In the genomic region with DNA sequence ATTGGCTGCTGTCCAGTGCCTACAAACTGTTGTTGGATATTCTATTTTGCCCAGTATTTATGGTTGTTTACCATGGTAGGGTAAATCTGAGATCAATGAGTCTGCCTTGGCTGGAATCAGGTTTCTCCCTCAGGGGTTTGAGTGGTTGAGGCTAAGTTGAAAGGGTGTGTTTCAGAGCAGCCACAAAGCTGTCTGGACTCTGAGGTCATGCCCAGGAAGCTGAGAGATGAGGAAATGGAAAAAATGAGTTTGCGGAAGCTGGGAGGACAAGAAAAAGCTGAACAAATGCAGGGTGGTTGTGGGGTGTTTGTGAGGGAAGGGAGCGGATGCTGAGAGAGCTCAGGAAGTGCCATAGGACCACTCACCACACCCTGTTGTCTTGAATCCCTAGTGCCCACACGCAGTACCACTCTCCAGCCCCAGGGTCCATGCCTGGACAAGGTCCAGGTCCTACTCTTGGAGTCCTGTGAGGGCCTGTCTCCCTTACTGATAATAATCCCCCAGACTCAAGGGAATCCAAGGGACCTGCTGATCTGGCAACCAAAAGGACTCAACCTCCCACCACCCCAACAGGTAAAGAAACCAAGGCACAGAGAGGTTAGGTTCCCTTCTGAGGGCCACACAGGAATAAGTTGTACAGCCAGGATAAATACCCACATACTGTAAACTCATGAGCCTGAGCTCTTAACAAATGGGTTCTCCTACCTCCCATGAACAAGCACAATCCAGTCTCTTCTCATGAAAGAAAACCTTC, we compare ENCODE assay signal across 1 cellular context.
TF ChIP-seq lines count a peak whose summit lies in the region.

No MANE protein-coding gene starts in this region.

TF ChIP-seq in GM23338, 12 proteins besides CTCF, POLR2A, EP300 and RAD21 (continued from another document):
- TF ChIP-seq, protein P1, sequence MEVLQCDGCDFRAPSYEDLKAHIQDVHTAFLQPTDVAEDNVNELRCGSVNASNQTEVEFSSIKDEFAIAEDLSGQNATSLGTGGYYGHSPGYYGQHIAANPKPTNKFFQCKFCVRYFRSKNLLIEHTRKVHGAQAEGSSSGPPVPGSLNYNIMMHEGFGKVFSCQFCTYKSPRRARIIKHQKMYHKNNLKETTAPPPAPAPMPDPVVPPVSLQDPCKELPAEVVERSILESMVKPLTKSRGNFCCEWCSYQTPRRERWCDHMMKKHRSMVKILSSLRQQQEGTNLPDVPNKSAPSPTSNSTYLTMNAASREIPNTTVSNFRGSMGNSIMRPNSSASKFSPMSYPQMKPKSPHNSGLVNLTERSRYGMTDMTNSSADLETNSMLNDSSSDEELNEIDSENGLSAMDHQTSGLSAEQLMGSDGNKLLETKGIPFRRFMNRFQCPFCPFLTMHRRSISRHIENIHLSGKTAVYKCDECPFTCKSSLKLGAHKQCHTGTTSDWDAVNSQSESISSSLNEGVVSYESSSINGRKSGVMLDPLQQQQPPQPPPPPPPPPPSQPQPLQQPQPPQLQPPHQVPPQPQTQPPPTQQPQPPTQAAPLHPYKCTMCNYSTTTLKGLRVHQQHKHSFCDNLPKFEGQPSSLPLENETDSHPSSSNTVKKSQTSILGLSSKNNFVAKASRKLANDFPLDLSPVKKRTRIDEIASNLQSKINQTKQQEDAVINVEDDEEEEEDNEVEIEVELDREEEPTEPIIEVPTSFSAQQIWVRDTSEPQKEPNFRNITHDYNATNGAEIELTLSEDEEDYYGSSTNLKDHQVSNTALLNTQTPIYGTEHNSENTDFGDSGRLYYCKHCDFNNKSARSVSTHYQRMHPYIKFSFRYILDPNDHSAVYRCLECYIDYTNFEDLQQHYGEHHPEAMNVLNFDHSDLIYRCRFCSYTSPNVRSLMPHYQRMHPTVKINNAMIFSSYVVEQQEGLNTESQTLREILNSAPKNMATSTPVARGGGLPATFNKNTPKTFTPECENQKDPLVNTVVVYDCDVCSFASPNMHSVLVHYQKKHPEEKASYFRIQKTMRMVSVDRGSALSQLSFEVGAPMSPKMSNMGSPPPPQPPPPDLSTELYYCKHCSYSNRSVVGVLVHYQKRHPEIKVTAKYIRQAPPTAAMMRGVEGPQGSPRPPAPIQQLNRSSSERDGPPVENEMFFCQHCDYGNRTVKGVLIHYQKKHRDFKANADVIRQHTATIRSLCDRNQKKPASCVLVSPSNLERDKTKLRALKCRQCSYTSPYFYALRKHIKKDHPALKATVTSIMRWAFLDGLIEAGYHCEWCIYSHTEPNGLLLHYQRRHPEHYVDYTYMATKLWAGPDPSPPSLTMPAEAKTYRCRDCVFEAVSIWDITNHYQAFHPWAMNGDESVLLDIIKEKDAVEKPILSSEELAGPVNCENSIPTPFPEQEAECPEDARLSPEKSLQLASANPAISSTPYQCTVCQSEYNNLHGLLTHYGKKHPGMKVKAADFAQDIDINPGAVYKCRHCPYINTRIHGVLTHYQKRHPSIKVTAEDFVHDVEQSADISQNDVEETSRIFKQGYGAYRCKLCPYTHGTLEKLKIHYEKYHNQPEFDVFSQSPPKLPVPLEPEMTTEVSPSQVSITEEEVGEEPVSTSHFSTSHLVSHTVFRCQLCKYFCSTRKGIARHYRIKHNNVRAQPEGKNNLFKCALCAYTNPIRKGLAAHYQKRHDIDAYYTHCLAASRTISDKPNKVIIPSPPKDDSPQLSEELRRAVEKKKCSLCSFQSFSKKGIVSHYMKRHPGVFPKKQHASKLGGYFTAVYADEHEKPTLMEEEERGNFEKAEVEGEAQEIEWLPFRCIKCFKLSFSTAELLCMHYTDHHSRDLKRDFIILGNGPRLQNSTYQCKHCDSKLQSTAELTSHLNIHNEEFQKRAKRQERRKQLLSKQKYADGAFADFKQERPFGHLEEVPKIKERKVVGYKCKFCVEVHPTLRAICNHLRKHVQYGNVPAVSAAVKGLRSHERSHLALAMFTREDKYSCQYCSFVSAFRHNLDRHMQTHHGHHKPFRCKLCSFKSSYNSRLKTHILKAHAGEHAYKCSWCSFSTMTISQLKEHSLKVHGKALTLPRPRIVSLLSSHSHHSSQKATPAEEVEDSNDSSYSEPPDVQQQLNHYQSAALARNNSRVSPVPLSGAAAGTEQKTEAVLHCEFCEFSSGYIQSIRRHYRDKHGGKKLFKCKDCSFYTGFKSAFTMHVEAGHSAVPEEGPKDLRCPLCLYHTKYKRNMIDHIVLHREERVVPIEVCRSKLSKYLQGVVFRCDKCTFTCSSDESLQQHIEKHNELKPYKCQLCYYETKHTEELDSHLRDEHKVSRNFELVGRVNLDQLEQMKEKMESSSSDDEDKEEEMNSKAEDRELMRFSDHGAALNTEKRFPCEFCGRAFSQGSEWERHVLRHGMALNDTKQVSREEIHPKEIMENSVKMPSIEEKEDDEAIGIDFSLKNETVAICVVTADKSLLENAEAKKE (CRISPR knock-in tag; IDR thresholded peaks at IDR 0.05) = no peak
- no peak for TF ChIP-seq STAT1 (IDR thresholded peaks at IDR 0.05; ENCODE audit: unreplicated experiment)
- no peak for TF ChIP-seq POLR2AphosphoS5 (IDR thresholded peaks at IDR 0.05; ENCODE audit: low read depth)
- TF ChIP-seq ZNF331 (CRISPR knock-in tag; IDR thresholded peaks at IDR 0.05; ENCODE audit: low read depth) = no peak
- TF ChIP-seq JUNB (IDR thresholded peaks at IDR 0.05; ENCODE audit: unreplicated experiment) = no peak
- TF ChIP-seq, protein P2, sequence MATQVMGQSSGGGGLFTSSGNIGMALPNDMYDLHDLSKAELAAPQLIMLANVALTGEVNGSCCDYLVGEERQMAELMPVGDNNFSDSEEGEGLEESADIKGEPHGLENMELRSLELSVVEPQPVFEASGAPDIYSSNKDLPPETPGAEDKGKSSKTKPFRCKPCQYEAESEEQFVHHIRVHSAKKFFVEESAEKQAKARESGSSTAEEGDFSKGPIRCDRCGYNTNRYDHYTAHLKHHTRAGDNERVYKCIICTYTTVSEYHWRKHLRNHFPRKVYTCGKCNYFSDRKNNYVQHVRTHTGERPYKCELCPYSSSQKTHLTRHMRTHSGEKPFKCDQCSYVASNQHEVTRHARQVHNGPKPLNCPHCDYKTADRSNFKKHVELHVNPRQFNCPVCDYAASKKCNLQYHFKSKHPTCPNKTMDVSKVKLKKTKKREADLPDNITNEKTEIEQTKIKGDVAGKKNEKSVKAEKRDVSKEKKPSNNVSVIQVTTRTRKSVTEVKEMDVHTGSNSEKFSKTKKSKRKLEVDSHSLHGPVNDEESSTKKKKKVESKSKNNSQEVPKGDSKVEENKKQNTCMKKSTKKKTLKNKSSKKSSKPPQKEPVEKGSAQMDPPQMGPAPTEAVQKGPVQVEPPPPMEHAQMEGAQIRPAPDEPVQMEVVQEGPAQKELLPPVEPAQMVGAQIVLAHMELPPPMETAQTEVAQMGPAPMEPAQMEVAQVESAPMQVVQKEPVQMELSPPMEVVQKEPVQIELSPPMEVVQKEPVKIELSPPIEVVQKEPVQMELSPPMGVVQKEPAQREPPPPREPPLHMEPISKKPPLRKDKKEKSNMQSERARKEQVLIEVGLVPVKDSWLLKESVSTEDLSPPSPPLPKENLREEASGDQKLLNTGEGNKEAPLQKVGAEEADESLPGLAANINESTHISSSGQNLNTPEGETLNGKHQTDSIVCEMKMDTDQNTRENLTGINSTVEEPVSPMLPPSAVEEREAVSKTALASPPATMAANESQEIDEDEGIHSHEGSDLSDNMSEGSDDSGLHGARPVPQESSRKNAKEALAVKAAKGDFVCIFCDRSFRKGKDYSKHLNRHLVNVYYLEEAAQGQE (IDR thresholded peaks at IDR 0.05; ENCODE audit: unreplicated experiment) = no peak
- no peak for TF ChIP-seq ZNF114 (CRISPR knock-in tag; IDR thresholded peaks at IDR 0.05)
- TF ChIP-seq EZH2 (IDR thresholded peaks at IDR 0.05; ENCODE audit: low read depth, unreplicated experiment) = no peak
